Comparison of ENCODE assay signal across 9 cellular contexts in the genomic region with DNA sequence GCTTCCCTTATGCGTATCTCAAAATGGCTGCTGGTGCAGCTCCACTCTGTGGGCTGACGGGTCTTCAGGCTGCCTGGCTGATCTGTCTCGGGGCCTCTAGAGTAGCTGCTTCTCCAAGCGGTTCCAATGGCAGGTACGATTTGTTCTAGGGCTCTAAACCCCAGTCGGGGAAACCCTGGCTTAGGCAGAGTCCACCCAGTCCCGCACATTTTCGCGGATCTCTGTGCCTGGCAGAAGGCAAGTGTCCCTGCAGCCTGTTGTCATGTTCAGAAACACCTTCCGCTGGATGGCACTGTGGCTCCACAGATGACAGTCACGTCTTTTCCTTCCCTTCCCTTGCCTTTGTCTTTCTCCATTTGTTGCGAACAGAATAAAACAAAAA. TPM values are rescaled to one million over a fixed set of nuclear protein-coding genes. Genes with fewer than 3 reads are reported as not detected.
A peak's percentile ranks its signal among the peaks of the same experiment; 100 is the strongest.
DNase-seq lines count a peak whose midpoint lies in the region; ATAC-seq and TF ChIP-seq lines count a peak whose summit lies in the region.
"Had no signal": no experiment of that assay in that cellular context is flagged by ENCODE, and none has a peak within 500 bp of the region (broad histone marks: within the 10 kb centered on the region; RNA-seq: fewer than 3 reads in every experiment).

No MANE protein-coding gene starts in this region.

- in situ Hi-C loops in brain microvascular endothelial cell (cut with HindIII; ENCODE audit: low pct_ligation_motif_present, low sequenced_read_pairs), result no loop called here

- peaks cover 22% of the 10 kb centered on the region for H3K36me3 Mint-ChIP-seq in CD4-positive, alpha-beta T cell (ENCODE audit: low read depth)
- H3K36me3 Mint-ChIP-seq in neural progenitor cell, result peaks cover 37% of the 10 kb centered on the region
- H3K36me3 Mint-ChIP-seq in stimulated activated effector memory CD8-positive, alpha-beta T cell treated with anti-CD3 and anti-CD28 coated beads, Interleukin-12 subunit alpha, Interleukin-12 subunit beta, amount 100 ng/mL, for 72 hours, result peaks cover 5% of the 10 kb centered on the region

- no peaks in the 10 kb centered on the region for H3K27me3 Mint-ChIP-seq in CD4-positive, alpha-beta T cell
- peaks cover 10% of the 10 kb centered on the region for H3K27me3 Mint-ChIP-seq in neural progenitor cell (ENCODE audit: insufficient read depth, low read depth)
- H3K27me3 Mint-ChIP-seq: activated naive CD8-positive, alpha-beta T cell had no signal

- no peaks in the 10 kb centered on the region for H3K4me1 ChIP-seq in colonic mucosa
- peaks cover 6% of the 10 kb centered on the region for H3K4me1 ChIP-seq in neural progenitor cell

- intact Hi-C loops in CD4-positive, alpha-beta T cell (cut with DNase I, micrococcal nuclease), result no loop called here
- intact Hi-C loops in colonic mucosa (cut with DNase I), result no loop called here

- peak overlapping the region; percentile 98 for H3K27ac Mint-ChIP-seq in CD4-positive, alpha-beta T cell
- H3K27ac Mint-ChIP-seq in neural progenitor cell, result no peak overlapping the region
- H3K27ac Mint-ChIP-seq in stimulated activated effector memory CD8-positive, alpha-beta T cell treated with anti-CD3 and anti-CD28 coated beads, Interleukin-12 subunit alpha, Interleukin-12 subunit beta, amount 100 ng/mL, for 72 hours, result no peak overlapping the region

- H4K20me1 ChIP-seq in neural progenitor cell (ENCODE audit: low read depth), result no peaks in the 10 kb centered on the region

- H3K27ac ChIP-seq in CD4-positive, alpha-beta T cell (ENCODE audit: low read depth, low read length), result no peak overlapping the region
- H3K27ac ChIP-seq in colonic mucosa (peak overlapping the region; percentile 65), neural progenitor cell (peak overlapping the region; percentile 63), brain microvascular endothelial cell (no peak overlapping the region)

- H3F3A ChIP-seq in neural progenitor cell (ENCODE audit: low read depth), result no peaks in the 10 kb centered on the region

- no peaks in the 10 kb centered on the region for H3K9me3 Mint-ChIP-seq in CD4-positive, alpha-beta T cell
- peaks cover 33% of the 10 kb centered on the region for H3K9me3 Mint-ChIP-seq in neural progenitor cell
- no peaks in the 10 kb centered on the region for H3K9me3 Mint-ChIP-seq in stimulated activated effector memory CD8-positive, alpha-beta T cell treated with anti-CD3 and anti-CD28 coated beads, Interleukin-12 subunit alpha, Interleukin-12 subunit beta, amount 100 ng/mL, for 72 hours

- no peaks in the 10 kb centered on the region for H3K9me3 ChIP-seq in CD4-positive, alpha-beta T cell (ENCODE audit: control insufficient read depth, low read length)
- H3K9me3 ChIP-seq in colonic mucosa, result no peaks in the 10 kb centered on the region
- no peaks in the 10 kb centered on the region for H3K9me3 ChIP-seq in neural progenitor cell (ENCODE audit: low read depth)

- H3K4me3 Mint-ChIP-seq in CD4-positive, alpha-beta T cell, result no peak overlapping the region
- H3K4me3 Mint-ChIP-seq in neural progenitor cell, result no peak overlapping the region
- no peak overlapping the region for H3K4me3 Mint-ChIP-seq in stimulated activated effector memory CD8-positive, alpha-beta T cell treated with anti-CD3 and anti-CD28 coated beads, Interleukin-12 subunit alpha, Interleukin-12 subunit beta, amount 100 ng/mL, for 72 hours

- no peaks in the 10 kb centered on the region for H3K36me3 ChIP-seq in colonic mucosa
- H3K36me3 ChIP-seq in neural progenitor cell, result no peaks in the 10 kb centered on the region
- no peaks in the 10 kb centered on the region for H3K36me3 ChIP-seq in brain microvascular endothelial cell (replicated peaks)

- H2AFZ ChIP-seq in neural progenitor cell (replicated peaks), result no peak overlapping the region

- H3K4me1 Mint-ChIP-seq in CD4-positive, alpha-beta T cell (ENCODE audit: low read depth), result peaks cover 37% of the 10 kb centered on the region
- no peaks in the 10 kb centered on the region for H3K4me1 Mint-ChIP-seq in neural progenitor cell
- H3K4me1 Mint-ChIP-seq in stimulated activated effector memory CD8-positive, alpha-beta T cell treated with anti-CD3 and anti-CD28 coated beads, Interleukin-12 subunit alpha, Interleukin-12 subunit beta, amount 100 ng/mL, for 72 hours, result peaks cover 27% of the 10 kb centered on the region

- H3K79me2 ChIP-seq in neural progenitor cell (ENCODE audit: low read depth), result no peaks in the 10 kb centered on the region

- H3K4me3 ChIP-seq in colonic mucosa (peak overlapping the region; percentile 35), neural progenitor cell (no peak overlapping the region), brain microvascular endothelial cell (ENCODE audit: low read depth, low read length) (no peak overlapping the region)

- no peak for ATAC-seq in CD4-positive, alpha-beta T cell (ENCODE audit: poor library complexity)
- no peak for ATAC-seq in stimulated activated effector memory CD8-positive, alpha-beta T cell treated with anti-CD3 and anti-CD28 coated beads, Interleukin-12 subunit alpha, Interleukin-12 subunit beta, amount 100 ng/mL, for 72 hours

- H3K4me2 ChIP-seq in neural progenitor cell, result peak overlapping the region; percentile 39

- CTCF ChIA-PET in CD4-positive, alpha-beta T cell (lab: Charles Lee), result interaction anchor here (1.9 kb wide), 1 partner anchor 195 kb away, joined by 6 read pairs; no protein-coding TSS in a partner anchor

- H3K27me3 ChIP-seq in CD4-positive, alpha-beta T cell (ENCODE audit: control insufficient read depth, insufficient read depth, low read length), result no peaks in the 10 kb centered on the region
- H3K27me3 ChIP-seq in colonic mucosa, result no peaks in the 10 kb centered on the region
- no peaks in the 10 kb centered on the region for H3K27me3 ChIP-seq in neural progenitor cell
- no peaks in the 10 kb centered on the region for H3K27me3 ChIP-seq in brain microvascular endothelial cell (replicated peaks)

- POLR2A ChIA-PET in CD4-positive, alpha-beta T cell (lab: Charles Lee), result interaction anchor here (0.5 kb wide), 1 partner anchor 18 kb away, joined by 4 read pairs; no protein-coding TSS in a partner anchor

- peak in 3 of 10 experiments; percentile 74 to 83 (median 81) for DNase-seq in CD4-positive, alpha-beta T cell
- DNase-seq in NCI-H1417 treated with DMSO at 0.1 percent for 48 hours (lab: John Stamatoyannopoulos, UW) (peak; percentile 62), colonic mucosa (peak; percentile 87), neural progenitor cell (ENCODE audit: low spot score) (peak; percentile 77), LoVo (ENCODE audit: low spot score) (no peak), brain microvascular endothelial cell (no peak), AML-193 (lab: John Stamatoyannopoulos, UW) (no peak)
- no peak for DNase-seq in stimulated activated effector memory CD8-positive, alpha-beta T cell treated with anti-CD3 and anti-CD28 coated beads, Interleukin-12 subunit alpha, Interleukin-12 subunit beta, amount 100 ng/mL, for 72 hours (ENCODE audit: low spot score in 2 of 2)

- H3K9ac ChIP-seq in colonic mucosa (ENCODE audit: low read depth in 2 of 2, low read length in 2 of 2), result no peak overlapping the region
- no peak overlapping the region for H3K9ac ChIP-seq in neural progenitor cell

- no peak for TF ChIP-seq CTCF in CD4-positive, alpha-beta T cell (IDR thresholded peaks at IDR 0.05)
- TF ChIP-seq CTCF in colonic mucosa (IDR thresholded peaks at IDR 0.05), result peak; percentile 37
- peak; percentile 49 for TF ChIP-seq CTCF in neural progenitor cell (IDR thresholded peaks at IDR 0.05)
- TF ChIP-seq CTCF in brain microvascular endothelial cell (IDR thresholded peaks at IDR 0.05; ENCODE audit: low read depth, low read length, missing control alignments), result no peak

RNA-seq across cellular contexts. Expression of a gene that starts 54.4 kb away (rescaled TPM):
- total RNA-seq in CD4-positive, alpha-beta T cell, result 10 to 100 TPM; 25.0 to 28.3 TPM
- total RNA-seq in colonic mucosa (10 to 100 TPM; 17.6 to 23.3 TPM), neural progenitor cell (ENCODE audit: low replicate concordance) (12.2 and 19.2 TPM in 2 replicates)

Comparison
In these comparisons a context has a peak if more than half of its experiments do, and no peak if none do; other contexts are left out.
1. DNase-seq: peak in NCI-H1417 treated with DMSO at 0.1 percent for 48 hours (single experiment), colonic mucosa (single experiment) and neural progenitor cell (single experiment); none in LoVo (single experiment), brain microvascular endothelial cell (single experiment), AML-193 (0 of 2) and stimulated activated effector memory CD8-positive, alpha-beta T cell treated with anti-CD3 and anti-CD28 coated beads, Interleukin-12 subunit alpha, Interleukin-12 subunit beta, amount 100 ng/mL, for 72 hours (0 of 2).
2. H3K27ac ChIP-seq: peak in colonic mucosa (single experiment) and neural progenitor cell (single experiment); none in CD4-positive, alpha-beta T cell (single experiment) and brain microvascular endothelial cell (single experiment).
3. CTCF ChIP-seq: peak in colonic mucosa (single experiment) and neural progenitor cell (single experiment); none in CD4-positive, alpha-beta T cell (single experiment) and brain microvascular endothelial cell (single experiment).